ENCODE assay signal across 9 cellular contexts in genomic region chr5:71533142-71533541, GRCh38. TPM values are rescaled to one million over a fixed set of nuclear protein-coding genes. Genes with fewer than 3 reads are reported as not detected.
A peak's percentile ranks its signal among the peaks of the same experiment; 100 is the strongest.
DNase-seq lines count a peak whose midpoint lies in the region; ATAC-seq and TF ChIP-seq lines count a peak whose summit lies in the region.
"Had no signal": no experiment of that assay in that cellular context is flagged by ENCODE, and none has a peak within 500 bp of the region (broad histone marks: within the 10 kb centered on the region; RNA-seq: fewer than 3 reads in every experiment).

No MANE protein-coding gene starts in this region.

- intact Hi-C loops in Right ventricle myocardium superior (cut with DNase I): no loop called here
- intact Hi-C loops in Right ventricle myocardium inferior (cut with DNase I): no loop called here

- H3K4me3 ChIP-seq in SK-N-MC (no peak overlapping the region), upper lobe of left lung (no peak overlapping the region)
- H3K4me3 ChIP-seq: lower lobe of right lung had no signal

- WGBS in upper lobe of left lung, 2 donors: 65 to 70% methylated on average over 3 of the region's 3 CpGs

- no peaks in the 10 kb centered on the region for H3K4me1 ChIP-seq in upper lobe of left lung
- H3K4me1 ChIP-seq: lower lobe of right lung had no signal

- H3K36me3 ChIP-seq in SK-N-MC (ENCODE audit: insufficient read depth, low read length): peaks cover 88% of the 10 kb centered on the region
- peaks cover 4 to 52% (median 8%) of the 10 kb centered on the region in 4 donors for H3K36me3 ChIP-seq in upper lobe of left lung

- DNase-seq in Right ventricle myocardium superior (no peak), Right ventricle myocardium inferior (ENCODE audit: missing footprints) (no peak), SK-N-MC (ENCODE audit: low read depth, low spot score) (no peak), fibroblast of the conjunctiva (ENCODE audit: low read depth) (peak; percentile 43), upper lobe of left lung (no peak), iPS-NIHi11 (ENCODE audit: low spot score) (no peak), SW480 (ENCODE audit: low spot score) (no peak)
- no peak for DNase-seq in stimulated activated CD4-positive, alpha-beta T cell treated with anti-CD3 and anti-CD28 coated beads, Interleukin-4, amount 100 ng/mL, for 4 hours
- DNase-seq: lower lobe of right lung had no signal

- no peaks in the 10 kb centered on the region for H3K27me3 ChIP-seq in upper lobe of left lung

- ATAC-seq in Right ventricle myocardium superior (ENCODE audit: poor library complexity) (peak; percentile 29), Right ventricle myocardium inferior (no peak), upper lobe of left lung (ENCODE audit: low FRiP score in 2 of 2) (peak in 1 of 2 donors; percentile 49)

- no peak for TF ChIP-seq CTCF in upper lobe of left lung (IDR thresholded peaks at IDR 0.05)

- no peak for TF ChIP-seq POLR2A in upper lobe of left lung (IDR thresholded peaks at IDR 0.05)

- H3K9me3 ChIP-seq in SK-N-MC (ENCODE audit: low read depth, low read length) (no peaks in the 10 kb centered on the region), upper lobe of left lung (no peaks in the 10 kb centered on the region)
- H3K9me3 ChIP-seq: lower lobe of right lung had no signal

- H3K9ac ChIP-seq in SK-N-MC (ENCODE audit: insufficient read length): no peak overlapping the region

- H3K27ac ChIP-seq in SK-N-MC: peak overlapping the region; percentile 37; the same call in 1 of the 2 replicates
- peak overlapping the region in 3 of 4 donors; percentile 1 to 46 (median 13) for H3K27ac ChIP-seq in upper lobe of left lung
- H3K27ac ChIP-seq: lower lobe of right lung had no signal

- no peak for TF ChIP-seq EP300 in upper lobe of left lung (IDR thresholded peaks at IDR 0.05)

RNA-seq across cellular contexts. Expression of gene MCCC2, which starts 54.0 kb away (rescaled TPM):
- 121 TPM for total RNA-seq in Right ventricle myocardium superior
- 115 TPM for total RNA-seq in Right ventricle myocardium inferior
- 10 to 100 TPM; 23.5 to 43.9 (median 34.4) TPM for total RNA-seq in upper lobe of left lung
